In genomic region chr13:32246468-32246867, GRCh38 we compare ENCODE assay signal across 8 cellular contexts.
A peak's percentile ranks its signal among the peaks of the same experiment; 100 is the strongest.
DNase-seq lines count a peak whose midpoint lies in the region; TF ChIP-seq lines count a peak whose summit lies in the region.

No MANE protein-coding gene starts in this region.

- CTCF ChIA-PET in activated CD4-positive, alpha-beta T cell treated with anti-CD3 and anti-CD28 coated beads, Interleukin-2, amount 10 ng/mL, durations not matched to agents 7 days and 5 days (lab: Charles Lee), result interaction anchor here (1.1 to 1.5 kb wide), 3 partner anchors 8 to 333 kb away, joined by 3 to 5 read pairs (median 4); no protein-coding TSS in a partner anchor

- no peak overlapping the region for H2BK120ac ChIP-seq in neuronal stem cell (ENCODE audit: low read depth, low read length)

- no peaks in the 10 kb centered on the region for H3K9me3 Mint-ChIP-seq in activated CD4-positive, alpha-beta T cell treated with anti-CD3 and anti-CD28 coated beads, Interleukin-2, amount 10 ng/mL, durations not matched to agents 7 days and 5 days

- H3K27me3 Mint-ChIP-seq in activated CD4-positive, alpha-beta T cell treated with anti-CD3 and anti-CD28 coated beads, Interleukin-2, amount 10 ng/mL, durations not matched to agents 7 days and 5 days, result no peaks in the 10 kb centered on the region

- no peak overlapping the region for H3K23ac ChIP-seq in neuronal stem cell (ENCODE audit: low read depth, low read length, poor library complexity)

- H3K36me3 Mint-ChIP-seq in activated CD4-positive, alpha-beta T cell treated with anti-CD3 and anti-CD28 coated beads, Interleukin-2, amount 10 ng/mL, durations not matched to agents 7 days and 5 days (ENCODE audit: low read depth), result no peaks in the 10 kb centered on the region

- POLR2A ChIA-PET in activated CD4-positive, alpha-beta T cell treated with anti-CD3 and anti-CD28 coated beads, Interleukin-2, amount 10 ng/mL, durations not matched to agents 7 days and 5 days (lab: Charles Lee), result no interaction called here

- H2BK5ac ChIP-seq in neuronal stem cell (ENCODE audit: low read length), result no peak overlapping the region

- H4K91ac ChIP-seq in neuronal stem cell (ENCODE audit: low read depth, low read length, poor library complexity), result no peak overlapping the region

- no peak overlapping the region for H2BK12ac ChIP-seq in neuronal stem cell (ENCODE audit: low read length)

- no peak overlapping the region for H2AK5ac ChIP-seq in neuronal stem cell (ENCODE audit: low read depth, low read length)

- peaks cover 0 to 1% of the 10 kb centered on the region in 2 donors for H3K4me1 ChIP-seq in neuronal stem cell (ENCODE audit: control insufficient read depth in 2 of 2, insufficient read depth in 1 of 2, low read depth in 1 of 2, low read length in 2 of 2)

- peaks cover 0 to 9% of the 10 kb centered on the region in 2 donors for H3K36me3 ChIP-seq in neuronal stem cell (replicated peaks in 1 of 2; ENCODE audit: control insufficient read depth in 2 of 2, insufficient read depth in 2 of 2, low read length in 2 of 2)

- H3K4me3 Mint-ChIP-seq in activated CD4-positive, alpha-beta T cell treated with anti-CD3 and anti-CD28 coated beads, Interleukin-2, amount 10 ng/mL, durations not matched to agents 7 days and 5 days, result no peak overlapping the region

- no CpG with 5 or more reads among the region's 2 CpGs for WGBS in neuronal stem cell (ENCODE audit: extremely low coverage in 2 of 2, insufficient read length in 2 of 2, insufficient replicate concordance in 1 of 2), 2 donors

- no peak overlapping the region for H3K27ac ChIP-seq in neuronal stem cell (replicated peaks; ENCODE audit: low read length)

- H2BK15ac ChIP-seq in neuronal stem cell (ENCODE audit: low read length), result no peak overlapping the region

- no peak overlapping the region for H4K8ac ChIP-seq in neuronal stem cell (ENCODE audit: low read depth, low read length)

- no peaks in the 10 kb centered on the region for H3K9me3 ChIP-seq in neuronal stem cell (replicated peaks in 1 of 2; ENCODE audit: control insufficient read depth in 2 of 2, insufficient read depth in 1 of 2, low read depth in 1 of 2, low read length in 2 of 2)

- peak overlapping the region; percentile 65 for H2AFZ ChIP-seq in neuronal stem cell (ENCODE audit: low read length)

- TF ChIP-seq CTCF in GM12872 (IDR thresholded peaks at IDR 0.05; ENCODE audit: insufficient read depth, low read depth, low read length) (peak; percentile 88), HFF-Myc (IDR thresholded peaks at IDR 0.05; ENCODE audit: low read depth, low read length, missing control alignments) (peak; percentile 84), fibroblast of mammary gland (conservative IDR thresholded peaks at IDR 0.05; ENCODE audit: control insufficient read depth, insufficient read depth, low read depth, low read length) (peak; percentile 88)

- no peak overlapping the region for H3K4me3 ChIP-seq in HFF-Myc (replicated peaks; ENCODE audit: low read depth, low read length)
- H3K4me3 ChIP-seq in fibroblast of mammary gland (ENCODE audit: control insufficient read depth, low read depth, low read length), result no peak overlapping the region
- H3K4me3 ChIP-seq in neuronal stem cell (ENCODE audit: low read length in 2 of 2), result no peak overlapping the region

- no peak overlapping the region for H3K4me2 ChIP-seq in neuronal stem cell (ENCODE audit: insufficient read depth, low read length, poor library complexity, severe bottlenecking)

- no peak overlapping the region for H3K18ac ChIP-seq in neuronal stem cell (ENCODE audit: low read length)

- no peaks in the 10 kb centered on the region for H3K79me1 ChIP-seq in neuronal stem cell (ENCODE audit: low read depth, low read length)

- no peak overlapping the region for H3K9ac ChIP-seq in neuronal stem cell (ENCODE audit: low read depth, low read length, poor library complexity)

- peak; percentile 66 for DNase-seq in AG08396 (ENCODE audit: low spot score)
- peak; percentile 56 for DNase-seq in HFF-Myc (ENCODE audit: extremely low read depth, low read depth)
- DNase-seq in MV-4-11 (lab: John Stamatoyannopoulos, UW), result peak; percentile 68
- peak; percentile 53 for DNase-seq in activated CD4-positive, alpha-beta T cell treated with anti-CD3 and anti-CD28 coated beads, Interleukin-2, amount 10 ng/mL, durations not matched to agents 7 days and 5 days
- peak; percentile 83 for DNase-seq in fibroblast of mammary gland (ENCODE audit: low read depth)
- peak; percentile 60 for DNase-seq in neuronal stem cell (ENCODE audit: low spot score)
- DNase-seq in NCI-H1694 treated with DMSO at 0.1 percent for 48 hours (lab: John Stamatoyannopoulos, UW), result no peak

- no peak overlapping the region for H3K27ac Mint-ChIP-seq in activated CD4-positive, alpha-beta T cell treated with anti-CD3 and anti-CD28 coated beads, Interleukin-2, amount 10 ng/mL, durations not matched to agents 7 days and 5 days

- peaks cover 3% of the 10 kb centered on the region for H3K4me1 Mint-ChIP-seq in activated CD4-positive, alpha-beta T cell treated with anti-CD3 and anti-CD28 coated beads, Interleukin-2, amount 10 ng/mL, durations not matched to agents 7 days and 5 days

- H3K4ac ChIP-seq in neuronal stem cell (ENCODE audit: low read length), result no peak overlapping the region

- H3K14ac ChIP-seq in neuronal stem cell (ENCODE audit: low read length), result no peak overlapping the region

- H3K27me3 ChIP-seq in neuronal stem cell (ENCODE audit: control insufficient read depth in 3 of 3, insufficient read depth in 3 of 3, low read depth in 1 of 3, low read length in 3 of 3), result no peaks in the 10 kb centered on the region
